ENCODE assay signal across 21 cellular contexts in the genomic region with DNA sequence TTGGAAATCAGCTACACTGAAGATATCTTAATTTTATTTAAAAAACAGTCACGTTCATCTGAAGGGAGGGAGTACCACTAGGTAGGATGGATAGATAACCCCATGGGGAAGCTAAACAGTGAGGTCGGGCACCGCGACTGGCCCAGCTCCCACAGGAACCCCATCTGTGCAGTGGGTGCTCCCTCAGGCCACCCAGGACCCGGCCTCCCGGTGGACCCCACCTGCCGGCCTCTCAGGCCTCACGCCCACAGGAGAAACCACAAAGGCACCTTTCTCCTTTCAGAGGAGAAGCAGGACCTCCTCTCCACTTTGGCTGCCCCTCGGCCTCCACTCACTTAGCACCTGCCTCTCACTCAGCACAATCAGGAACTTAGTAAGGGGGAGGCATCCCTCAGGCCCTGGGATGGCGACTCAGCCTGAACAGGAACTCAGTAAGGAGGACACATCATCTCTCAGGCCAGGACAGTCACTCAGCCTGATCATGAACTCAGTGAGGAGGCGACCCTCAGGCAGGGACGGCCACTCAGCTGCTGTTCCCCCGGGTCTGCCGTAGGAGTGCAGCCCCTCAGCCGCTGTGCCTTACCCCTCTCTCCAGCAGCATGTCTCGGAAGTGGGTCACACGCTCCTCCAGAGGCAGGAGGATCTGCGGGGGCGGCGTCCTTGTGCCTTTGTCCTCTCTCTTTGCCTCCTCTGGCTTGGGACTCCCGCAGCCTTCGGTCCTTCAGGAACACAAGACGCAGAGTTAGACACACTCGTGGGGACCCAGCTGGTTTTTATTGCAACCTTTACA.
A peak's percentile ranks its signal among the peaks of the same experiment; 100 is the strongest.
DNase-seq lines count a peak whose midpoint lies in the region; FAIRE-seq and TF ChIP-seq lines count a peak whose summit lies in the region.
"Had no signal": no experiment of that assay in that cellular context is flagged by ENCODE, and none has a peak within 500 bp of the region (broad histone marks: within the 10 kb centered on the region; RNA-seq: fewer than 3 reads in every experiment).

No MANE protein-coding gene starts in this region.

- no peak for TF ChIP-seq RAD21 in H1 (IDR thresholded peaks at IDR 0.05 in 1 of 2, conservative IDR thresholded peaks at IDR 0.05 in 1 of 2; ENCODE audit: low read depth in 2 of 2, low read length in 2 of 2)

- TF ChIP-seq POLR2A in H1 (IDR thresholded peaks at IDR 0.05; ENCODE audit: control extremely low read depth in 1 of 2, low read depth in 2 of 2, low read length in 2 of 2), result no peak

- no peak overlapping the region for H2AFZ ChIP-seq in H1 (ENCODE audit: low read length)
- H2AFZ ChIP-seq in trophoblast cell (ENCODE audit: insufficient read depth, low read length, poor library complexity), result no peak overlapping the region
- no peak overlapping the region for H2AFZ ChIP-seq in MM.1S (ENCODE audit: low read length)

- H2BK12ac ChIP-seq in H1 (ENCODE audit: low read depth, low read length), result 0 out of 2 replicates have a peak overlapping the region, but pooled peaks have one; percentile 9
- H2BK12ac ChIP-seq in trophoblast cell (ENCODE audit: low read length), result peak overlapping the region; percentile 61

- DNase-seq in H1 (ENCODE audit: low read depth in 1 of 2, low spot score in 2 of 2) (no peak), trophoblast cell (no peak), MM.1S (no peak), NCI-H226 (no peak)
- DNase-seq in effector CD8-positive, alpha-beta T cell (lab: John Stamatoyannopoulos, UW), result no peak
- DNase-seq: 8988T; C1 segment of cervical spinal cord; CD4-positive, CD25-positive, alpha-beta regulatory T cell; CD8-positive, alpha-beta memory T cell; COR-L47; DMS 273 treated with DMSO at 0.1 percent for 48 hours; DMS53; DND-41; EL; GOT3; HCEC 1CT had no signal

- H3K9me3 ChIP-seq in BLaER1, result peaks cover 24% of the 10 kb centered on the region
- peaks cover 0 to under 1% of the 10 kb centered on the region in 2 experiments; a peak in 1 of 4 replicates for H3K9me3 ChIP-seq in H1 (ENCODE audit: insufficient read depth in 2 of 2, low read depth in 1 of 2, low read length in 1 of 2)
- H3K9me3 ChIP-seq in trophoblast cell (ENCODE audit: insufficient read depth, low read depth, low read length), result no peaks in the 10 kb centered on the region
- no peaks in the 10 kb centered on the region for H3K9me3 ChIP-seq in MM.1S (replicated peaks; ENCODE audit: insufficient read depth, low read length)

- no peak overlapping the region for H3K18ac ChIP-seq in H1 (ENCODE audit: extremely low read depth, low read length)
- H3K18ac ChIP-seq in trophoblast cell (ENCODE audit: low read length), result no peak overlapping the region

- no peaks in the 10 kb centered on the region for H3K23me2 ChIP-seq in H1 (ENCODE audit: low read depth, low read length)

- H2BK15ac ChIP-seq in H1 (ENCODE audit: low read length), result no peak overlapping the region

- no peak for FAIRE-seq in H1 (lab: Jason Lieb, UNC)
- FAIRE-seq: G401.6, GM12892, GM18507 had no signal

- no peak overlapping the region for H3K56ac ChIP-seq in H1 (replicated peaks; ENCODE audit: insufficient read length, low read depth, low read length)

- H2BK5ac ChIP-seq in H1 (ENCODE audit: low read depth, low read length) (no peak overlapping the region), trophoblast cell (ENCODE audit: low read depth, low read length, poor library complexity) (no peak overlapping the region)

- no peak overlapping the region for H4K12ac ChIP-seq in trophoblast cell (ENCODE audit: low read depth, low read length)

- TF ChIP-seq CTCF in VCaP (conservative IDR thresholded peaks at IDR 0.05) (no peak), H1 (IDR thresholded peaks at IDR 0.05; ENCODE audit: control extremely low read depth in 1 of 3, insufficient read depth in 1 of 3, low read depth in 1 of 3, low read length in 3 of 3) (no peak), MM.1S (IDR thresholded peaks at IDR 0.05; ENCODE audit: low read length) (no peak)

- H4K20me1 ChIP-seq in BLaER1 (no peaks in the 10 kb centered on the region), H1 (replicated peaks in 1 of 2; ENCODE audit: control insufficient read depth in 1 of 2, insufficient read depth in 2 of 2, low read length in 2 of 2) (no peaks in the 10 kb centered on the region), MM.1S (ENCODE audit: insufficient read depth, low read length) (no peaks in the 10 kb centered on the region)

- H3K23ac ChIP-seq in H1 (ENCODE audit: insufficient read length) (no peak overlapping the region), trophoblast cell (ENCODE audit: low read length) (no peak overlapping the region)

- H3K27me3 ChIP-seq in BLaER1 (no peaks in the 10 kb centered on the region), H1 (replicated peaks in 1 of 4; ENCODE audit: control insufficient read depth in 3 of 4, extremely low read depth in 1 of 4, insufficient read depth in 3 of 4, low read length in 3 of 4) (no peaks in the 10 kb centered on the region), trophoblast cell (ENCODE audit: insufficient read depth, low read length) (no peaks in the 10 kb centered on the region), MM.1S (replicated peaks; ENCODE audit: insufficient read depth, low read length) (no peaks in the 10 kb centered on the region)

- H3K4me1 ChIP-seq in BLaER1 (peaks cover 83% of the 10 kb centered on the region), H1 (replicated peaks in 1 of 4; ENCODE audit: control insufficient read depth in 3 of 4, insufficient read depth in 4 of 4, low read length in 3 of 4) (peaks cover 0 to 8% (median 2%) of the 10 kb centered on the region in 4 experiments; a peak in 3 of 7 replicates), trophoblast cell (ENCODE audit: control insufficient read depth in 1 of 2, insufficient read depth in 2 of 2, low read length in 2 of 2) (no peaks in the 10 kb centered on the region), MM.1S (ENCODE audit: low read length) (no peaks in the 10 kb centered on the region)

- H3K4me3 ChIP-seq in BLaER1 (no peak overlapping the region), H1 (ENCODE audit: extremely low read depth in 1 of 4, insufficient read depth in 2 of 4, low read depth in 3 of 4, low read length in 4 of 4) (no peak overlapping the region), trophoblast cell (ENCODE audit: low read depth, low read length) (no peak overlapping the region), MM.1S (ENCODE audit: low read length) (no peak overlapping the region)

- H2BK120ac ChIP-seq in H1 (replicated peaks; ENCODE audit: low read depth, low read length) (no peak overlapping the region), trophoblast cell (ENCODE audit: insufficient read depth, low read length, poor library complexity) (no peak overlapping the region)

- no peak overlapping the region for H2BK20ac ChIP-seq in H1 (ENCODE audit: low read length)

- H2AK5ac ChIP-seq in H1 (ENCODE audit: low read depth, low read length), result no peak overlapping the region
- H2AK5ac ChIP-seq in trophoblast cell (ENCODE audit: low read length), result no peak overlapping the region

- H3F3A ChIP-seq in MM.1S (ENCODE audit: insufficient read depth, low read length), result no peaks in the 10 kb centered on the region

- 92% methylated on average over 24 of the region's 24 CpGs; no CpG with 5 or more reads in 1 of the 2 experiments for WGBS in H1 (ENCODE audit: extremely low coverage in 1 of 2, insufficient coverage in 1 of 2, insufficient read length in 1 of 2, insufficient replicate concordance in 2 of 2, low coverage in 1 of 2, low lambda C conversion rate in 2 of 2, missing lambda C conversion rate in 1 of 2), 2 experiments
- WGBS in trophoblast cell (ENCODE audit: extremely low coverage, insufficient coverage, insufficient read length), result no CpG with 5 or more reads among the region's 24 CpGs

- H3K4ac ChIP-seq in H1 (replicated peaks; ENCODE audit: insufficient read length, low read depth, low read length) (no peak overlapping the region), trophoblast cell (ENCODE audit: low read depth, low read length) (no peak overlapping the region)

- H3K9ac ChIP-seq in BLaER1 (peak overlapping the region; percentile 11; the same call in 1 of the 2 replicates), H1 (replicated peaks in 1 of 4; ENCODE audit: extremely low read depth in 1 of 4, low read depth in 3 of 4, low read length in 3 of 4) (no peak overlapping the region), trophoblast cell (ENCODE audit: low read length) (no peak overlapping the region), MM.1S (ENCODE audit: low read length) (no peak overlapping the region)

- H3K27ac ChIP-seq in BLaER1 (peak overlapping the region; percentile 57), VCaP (peak overlapping the region; percentile 60; the same call in 1 of the 2 replicates), H1 (ENCODE audit: low read depth, low read length) (no peak overlapping the region), trophoblast cell (ENCODE audit: low read depth, low read length) (no peak overlapping the region), MM.1S (ENCODE audit: low read length) (no peak overlapping the region)

- no peaks in the 10 kb centered on the region for H3K9me2 ChIP-seq in MM.1S (replicated peaks; ENCODE audit: insufficient read depth, low read length)

- H4K8ac ChIP-seq in H1 (ENCODE audit: extremely low read depth, insufficient read depth, low read length) (no peak overlapping the region), trophoblast cell (ENCODE audit: low read depth, low read length) (no peak overlapping the region)

- CTCF ChIA-PET in H1 (lab: Charles Lee; ENCODE audit: partially characterized antibody), result interaction anchor here (0.7 to 1.6 kb wide), 4 partner anchors 10 to 47 kb away, joined by 3 to 4 read pairs (median 3); no protein-coding TSS in a partner anchor

- H4K5ac ChIP-seq in H1 (ENCODE audit: insufficient read length, low read depth, low read length), result no peak overlapping the region

- POLR2A ChIA-PET in H1 (lab: Charles Lee; ENCODE audit: partially characterized antibody), result interaction anchor here (0.6 kb wide), 1 partner anchor 67 kb away, joined by 3 read pairs; no protein-coding TSS in a partner anchor

- H3K14ac ChIP-seq in H1 (ENCODE audit: insufficient read length) (no peak overlapping the region), trophoblast cell (ENCODE audit: low read length) (peak overlapping the region; percentile 39)

- H3K4me2 ChIP-seq in BLaER1, result peak overlapping the region; percentile 69
- H3K4me2 ChIP-seq in H1 (ENCODE audit: insufficient read depth in 1 of 2, low read depth in 2 of 2, low read length in 2 of 2), result no peak overlapping the region
- H3K4me2 ChIP-seq in trophoblast cell (ENCODE audit: low read length), result no peak overlapping the region
- no peak overlapping the region for H3K4me2 ChIP-seq in MM.1S (ENCODE audit: low read depth, low read length)

- TF ChIP-seq EP300 in H1 (IDR thresholded peaks at IDR 0.05; ENCODE audit: borderline replicate concordance in 1 of 2, low read depth in 2 of 2, low read length in 2 of 2), result no peak

- no peak overlapping the region for H4K91ac ChIP-seq in H1 (replicated peaks; ENCODE audit: insufficient read length, low read length)
- H4K91ac ChIP-seq in trophoblast cell (ENCODE audit: low read depth, low read length), result no peak overlapping the region

- H3K79me2 ChIP-seq in H1 (ENCODE audit: control insufficient read depth in 1 of 2, insufficient read depth in 2 of 2, low read length in 2 of 2) (no peaks in the 10 kb centered on the region), trophoblast cell (ENCODE audit: control insufficient read depth, insufficient read depth, low read length, poor library complexity) (no peaks in the 10 kb centered on the region), MM.1S (ENCODE audit: low read length) (no peaks in the 10 kb centered on the region)

- peaks cover 49% of the 10 kb centered on the region for H3K36me3 ChIP-seq in BLaER1
- H3K36me3 ChIP-seq in H1 (ENCODE audit: control insufficient read depth in 2 of 4, insufficient read depth in 4 of 4, low read length in 3 of 4), result no peaks in the 10 kb centered on the region
- no peaks in the 10 kb centered on the region for H3K36me3 ChIP-seq in trophoblast cell (ENCODE audit: control insufficient read depth in 1 of 2, insufficient read depth in 2 of 2, low read length in 2 of 2)
- H3K36me3 ChIP-seq in MM.1S (replicated peaks; ENCODE audit: insufficient read depth, low read length), result no peaks in the 10 kb centered on the region

- H3K79me1 ChIP-seq in H1 (ENCODE audit: low read depth, low read length) (no peaks in the 10 kb centered on the region; the same call in 1 of the 2 replicates), trophoblast cell (ENCODE audit: low read length) (no peaks in the 10 kb centered on the region)

Comparison
In these comparisons a context has a peak if more than half of its experiments do, and no peak if none do; other contexts are left out.
1. H3K27ac ChIP-seq: peak in BLaER1 (single experiment) and VCaP (single experiment); none in H1 (single experiment), trophoblast cell (single experiment) and MM.1S (single experiment).